10 cellular contexts compared by ENCODE assay signal in the genomic region with DNA sequence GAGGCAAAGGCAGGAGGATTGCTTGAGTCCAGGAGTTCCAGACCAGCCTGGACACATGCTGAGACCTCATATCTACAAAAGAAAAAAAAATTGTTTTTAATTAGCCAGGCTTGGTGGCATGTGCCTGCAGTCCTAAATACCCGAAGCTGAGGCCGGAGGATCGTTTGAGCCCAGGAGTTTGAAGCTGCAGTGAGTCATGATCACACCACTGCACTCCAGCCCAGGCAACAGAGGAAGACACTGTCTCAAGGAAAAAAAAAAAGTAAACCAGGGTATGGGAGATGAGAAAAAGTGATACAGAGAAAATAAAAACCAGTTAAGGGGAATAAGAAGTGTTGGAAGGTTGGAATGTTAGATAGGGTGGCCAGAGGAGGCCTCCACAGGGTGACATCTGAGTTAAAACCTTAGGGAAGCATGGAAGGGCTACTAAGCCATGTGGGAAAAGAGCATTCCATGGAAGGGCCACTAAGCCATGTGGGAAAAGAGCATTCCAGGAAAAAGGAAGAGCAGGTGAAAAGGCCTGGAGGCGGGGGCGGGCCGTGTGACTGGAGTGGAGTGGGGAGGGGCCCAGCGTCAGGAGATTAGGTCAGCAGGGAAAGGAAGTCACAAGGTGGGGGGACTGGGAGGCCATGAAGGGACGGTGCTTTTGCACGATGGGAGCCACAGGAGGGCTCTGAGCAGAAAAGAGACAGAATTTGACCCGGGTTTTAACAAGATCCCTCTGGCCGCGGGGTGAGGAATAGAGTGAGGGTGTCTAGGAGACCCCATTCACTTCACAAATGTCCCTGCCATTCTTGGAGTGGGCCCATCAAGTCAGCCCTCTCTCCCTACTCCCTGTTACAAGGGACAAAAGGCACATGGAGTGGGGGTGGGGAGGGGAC. TPM values are rescaled to one million over a fixed set of nuclear protein-coding genes. Genes with fewer than 3 reads are reported as not detected.
DNase-seq lines count a peak whose midpoint lies in the region; ATAC-seq and TF ChIP-seq lines count a peak whose summit lies in the region.
"Had no signal": no experiment of that assay in that cellular context is flagged by ENCODE, and none has a peak within 500 bp of the region (broad histone marks: within the 10 kb centered on the region; RNA-seq: fewer than 3 reads in every experiment).

No MANE protein-coding gene starts in this region.

- H3K9me3 Mint-ChIP-seq in HFFc6, result no peaks in the 10 kb centered on the region
- H3K9me3 Mint-ChIP-seq in naive thymus-derived CD4-positive, alpha-beta T cell, result peaks cover 0 to 2% (median 0%) of the 10 kb centered on the region in 11 donors

- no peaks in the 10 kb centered on the region for H3K36me3 ChIP-seq in ascending aorta
- H3K36me3 ChIP-seq in naive thymus-derived CD4-positive, alpha-beta T cell (ENCODE audit: control insufficient read depth in 2 of 3, insufficient read depth in 3 of 3, low read length in 3 of 3), result no peaks in the 10 kb centered on the region

- ATAC-seq in naive thymus-derived CD4-positive, alpha-beta T cell, result no peak

- no peaks in the 10 kb centered on the region for H3K9me3 ChIP-seq in ascending aorta
- no peaks in the 10 kb centered on the region for H3K9me3 ChIP-seq in naive thymus-derived CD4-positive, alpha-beta T cell (ENCODE audit: control insufficient read depth in 2 of 3, low read length in 3 of 3)

- peaks cover 10% of the 10 kb centered on the region for H3K4me1 Mint-ChIP-seq in HFFc6 (ENCODE audit: low read depth)
- peaks cover 0 to 15% (median 0%) of the 10 kb centered on the region in 7 donors for H3K4me1 Mint-ChIP-seq in naive thymus-derived CD4-positive, alpha-beta T cell

- H3K27me3 Mint-ChIP-seq in HFFc6 (ENCODE audit: insufficient read depth), result peaks cover 3% of the 10 kb centered on the region
- peaks cover 0 to 3% (median 0%) of the 10 kb centered on the region in 5 donors for H3K27me3 Mint-ChIP-seq in naive thymus-derived CD4-positive, alpha-beta T cell

- no peaks in the 10 kb centered on the region for H3K4me1 ChIP-seq in ascending aorta
- H3K4me1 ChIP-seq in naive thymus-derived CD4-positive, alpha-beta T cell (ENCODE audit: control insufficient read depth in 2 of 2, insufficient read depth in 2 of 2, low read length in 2 of 2), result no peaks in the 10 kb centered on the region

- DNase-seq in HFFc6, result peak; percentile 62
- peak; percentile 36 for DNase-seq in SW480 (ENCODE audit: low spot score)
- DNase-seq in fibroblast of peridontal ligament (ENCODE audit: extremely low read depth), result peak; percentile 35
- peak; percentile 77 for DNase-seq in renal cortical epithelial cell (ENCODE audit: low read depth)
- no peak for DNase-seq in SKM-1 (lab: John Stamatoyannopoulos, UW; ENCODE audit: unreplicated experiment)
- DNase-seq in ascending aorta (ENCODE audit: low spot score in 2 of 2), result no peak
- no peak for DNase-seq in naive thymus-derived CD4-positive, alpha-beta T cell
- no peak for DNase-seq in KG1 (lab: John Stamatoyannopoulos, UW)
- DNase-seq: activated gamma-delta T cell had no signal

- H3K36me3 Mint-ChIP-seq in HFFc6 (ENCODE audit: low read depth), result no peaks in the 10 kb centered on the region
- no peaks in the 10 kb centered on the region for H3K36me3 Mint-ChIP-seq in naive thymus-derived CD4-positive, alpha-beta T cell

- H3K4me3 ChIP-seq in ascending aorta, result no peak overlapping the region
- H3K4me3 ChIP-seq in naive thymus-derived CD4-positive, alpha-beta T cell (ENCODE audit: low read length), result no peak overlapping the region

- H3K4me3 Mint-ChIP-seq in HFFc6, result no peak overlapping the region
- no peak overlapping the region for H3K4me3 Mint-ChIP-seq in naive thymus-derived CD4-positive, alpha-beta T cell

- H3K27ac ChIP-seq in ascending aorta, result no peak overlapping the region
- H3K27ac ChIP-seq in naive thymus-derived CD4-positive, alpha-beta T cell (ENCODE audit: low read depth, low read length), result no peak overlapping the region
- H3K27ac ChIP-seq: VCaP had no signal

- TF ChIP-seq CTCF in HFFc6 (IDR thresholded peaks at IDR 0.05) (no peak), ascending aorta (IDR thresholded peaks at IDR 0.05) (no peak)

- intact Hi-C loops in ascending aorta (cut with DNase I), result no loop called here
- intact Hi-C loops in naive thymus-derived CD4-positive, alpha-beta T cell (cut with micrococcal nuclease), result no loop called here

- POLR2A ChIA-PET in naive thymus-derived CD4-positive, alpha-beta T cell (lab: Charles Lee), result interaction anchor here (0.6 kb wide), 1 partner anchor 99 kb away, joined by 3 read pairs; no protein-coding TSS in a partner anchor

- no peaks in the 10 kb centered on the region for H3K27me3 ChIP-seq in ascending aorta
- no peaks in the 10 kb centered on the region for H3K27me3 ChIP-seq in naive thymus-derived CD4-positive, alpha-beta T cell (ENCODE audit: control insufficient read depth in 2 of 2, insufficient read depth in 2 of 2, low read length in 2 of 2)

- CTCF ChIA-PET in naive thymus-derived CD4-positive, alpha-beta T cell (lab: Charles Lee), result no interaction called here

- peak overlapping the region; percentile 63 for H3K27ac Mint-ChIP-seq in HFFc6
- H3K27ac Mint-ChIP-seq in naive thymus-derived CD4-positive, alpha-beta T cell, result peak overlapping the region in 1 of 9 donors; percentile 74

RNA-seq across cellular contexts. Expression of a gene that starts 18.3 kb away (rescaled TPM):
- under 1 TPM in 4 of 6 experiments, not detected in 2; 0.12 to 0.37 (median 0.26) TPM for total RNA-seq in HFFc6 (2021; fragmentation: NEBNext Ultra II Directional; extraction: Animal tissue kit (Norgen Biotek cat#: 25700))
- total RNA-seq in renal cortical epithelial cell, result 0.15 and 0.17 TPM in 2 replicates
- total RNA-seq in ascending aorta, result 1.3 TPM
- 1 to 10 TPM in 3 of 5 experiments, under 1 TPM in 1, not detected in 1; 0.27 to 5.1 (median 2.4) TPM for total RNA-seq in naive thymus-derived CD4-positive, alpha-beta T cell
- polyA plus RNA-seq in naive thymus-derived CD4-positive, alpha-beta T cell, result under 1 TPM; 0.09 to 0.52 TPM

RNA-seq across cellular contexts. Expression of a gene that starts 53.7 kb away (rescaled TPM):
- 10 to 100 TPM; 36.1 to 46.8 (median 39.6) TPM for total RNA-seq in HFFc6 (2021; fragmentation: NEBNext Ultra II Directional; extraction: Animal tissue kit (Norgen Biotek cat#: 25700))
- total RNA-seq in renal cortical epithelial cell (29.6 and 50.5 TPM in 2 replicates), ascending aorta (24.2 TPM)
- total RNA-seq in naive thymus-derived CD4-positive, alpha-beta T cell, result 10 to 100 TPM in 3 of 5 experiments, 1 to 10 TPM in 2; 3.5 to 34.7 (median 10.3) TPM
- 10 to 100 TPM; 21.5 to 22.5 TPM for polyA plus RNA-seq in naive thymus-derived CD4-positive, alpha-beta T cell

Comparison
In these comparisons a context has a peak if more than half of its experiments do, and no peak if none do; other contexts are left out.
1. DNase-seq: peak in HFFc6 (single experiment), SW480 (single experiment), fibroblast of peridontal ligament (single experiment) and renal cortical epithelial cell (single experiment); none in SKM-1 (single experiment), ascending aorta (0 of 2), naive thymus-derived CD4-positive, alpha-beta T cell (0 of 9) and KG1 (single experiment).